16 cellular contexts compared by ENCODE assay signal in the genomic region with DNA sequence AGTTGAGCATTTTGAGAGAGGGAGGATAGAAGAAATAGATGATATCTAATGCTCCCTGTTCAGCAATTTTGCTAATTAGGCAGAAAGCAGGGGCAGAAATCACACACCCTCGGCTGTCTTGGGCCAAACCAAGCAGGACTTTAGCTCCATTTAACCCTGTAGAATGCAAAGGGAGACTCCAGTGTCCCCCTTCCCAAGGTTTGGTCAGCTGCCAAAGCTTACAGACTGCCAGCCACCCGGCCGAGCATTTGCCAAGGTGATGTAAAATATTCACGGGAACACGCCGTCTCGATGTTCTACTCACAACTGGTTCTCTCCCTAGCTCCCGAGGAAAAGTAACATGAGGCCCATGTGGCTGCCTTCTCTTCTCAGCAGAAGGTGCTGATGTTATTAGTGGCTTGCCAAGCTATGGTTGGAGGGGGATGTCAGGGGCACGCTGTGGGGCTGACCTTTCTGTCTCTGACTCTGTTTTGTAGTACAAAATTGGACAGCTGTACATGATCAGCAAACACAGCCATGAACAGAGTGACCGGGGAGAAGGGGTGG.
DNase-seq lines count a peak whose midpoint lies in the region; ATAC-seq and TF ChIP-seq lines count a peak whose summit lies in the region.
"Had no signal": no experiment of that assay in that cellular context is flagged by ENCODE, and none has a peak within 500 bp of the region (broad histone marks: within the 10 kb centered on the region; RNA-seq: fewer than 3 reads in every experiment).

No MANE protein-coding gene starts in this region.

- H3K4me1 Mint-ChIP-seq in nephron progenitor cell, result peaks cover 56% of the 10 kb centered on the region

- H2AK5ac ChIP-seq in IMR-90 (ENCODE audit: low read depth, low read length), result no peak overlapping the region

- H4K20me1 ChIP-seq in IMR-90 (ENCODE audit: insufficient read depth, low read length), result no peaks in the 10 kb centered on the region

- in situ Hi-C loops in IMR-90 (cut with MboI; ENCODE audit: low sequenced_read_pairs), result no loop called here

- H3K56ac ChIP-seq in IMR-90 (ENCODE audit: extremely low read depth, insufficient read depth, low read length), result no peak overlapping the region

- no peak overlapping the region for H4K8ac ChIP-seq in IMR-90 (ENCODE audit: low read depth in 2 of 2, low read length in 2 of 2)

- H3K27ac Mint-ChIP-seq in nephron progenitor cell, result peak overlapping the region; percentile 48
- H3K27ac Mint-ChIP-seq: B cell, GM23338 had no signal

- WGBS in IMR-90 (ENCODE audit: extremely low coverage in 2 of 2, insufficient read length in 1 of 2), 2 experiments, result 67% methylated on average over 1 of the region's 10 CpGs; no CpG with 5 or more reads in 1 of the 2 experiments
- 29 to 32% methylated on average over 4 to 10 of the region's 10 CpGs for WGBS in body of pancreas, 2 donors

- H3K4me3 ChIP-seq in IMR-90 (ENCODE audit: insufficient read depth, low read depth, low read length) (no peak overlapping the region), body of pancreas (no peak overlapping the region)
- H3K4me3 ChIP-seq: GM23338, tibial artery had no signal

- no peak overlapping the region for H2BK120ac ChIP-seq in IMR-90 (ENCODE audit: low read depth, low read length)

- peaks cover 2% of the 10 kb centered on the region; the same call in 1 of the 2 replicates for H3K4me1 ChIP-seq in IMR-90 (ENCODE audit: control insufficient read depth, insufficient read depth, low read length)
- peaks cover 58% of the 10 kb centered on the region for H3K4me1 ChIP-seq in body of pancreas

- peaks cover 26% of the 10 kb centered on the region for H3K27me3 Mint-ChIP-seq in nephron progenitor cell (ENCODE audit: low read depth, poor library complexity)
- H3K27me3 Mint-ChIP-seq: B cell had no signal

- H3K36me3 ChIP-seq in IMR-90 (ENCODE audit: control insufficient read depth, insufficient read depth, low read length) (no peaks in the 10 kb centered on the region), body of pancreas (replicated peaks in 1 of 2; ENCODE audit: insufficient read depth in 1 of 2, low read depth in 2 of 2) (no peaks in the 10 kb centered on the region)
- H3K36me3 ChIP-seq: tibial artery had no signal

- H3K9me3 ChIP-seq in IMR-90 (ENCODE audit: control insufficient read depth, insufficient read depth, low read length) (no peaks in the 10 kb centered on the region), body of pancreas (no peaks in the 10 kb centered on the region)
- H3K9me3 ChIP-seq: tibial artery had no signal

- H3K18ac ChIP-seq in IMR-90 (ENCODE audit: low read depth, low read length), result no peak overlapping the region

- no peaks in the 10 kb centered on the region for H3K27me3 ChIP-seq in IMR-90 (ENCODE audit: control insufficient read depth, insufficient read depth, low read length)
- H3K27me3 ChIP-seq in body of pancreas, result no peaks in the 10 kb centered on the region
- H3K27me3 ChIP-seq: tibial artery had no signal

- no peak overlapping the region for H2BK5ac ChIP-seq in IMR-90 (ENCODE audit: low read depth, low read length, poor library complexity, severe bottlenecking)

- H3K4me2 ChIP-seq in IMR-90 (ENCODE audit: low read depth, low read length), result no peak overlapping the region
- H3K4me2 ChIP-seq: GM23338 had no signal

- H2AK9ac ChIP-seq in IMR-90 (replicated peaks; ENCODE audit: low read depth, low read length, poor library complexity), result no peak overlapping the region

- no peak overlapping the region for H2BK15ac ChIP-seq in IMR-90 (ENCODE audit: low read depth, low read length)

- no peak overlapping the region for H3K9ac ChIP-seq in IMR-90 (ENCODE audit: low read depth, low read length)

- POLR2A ChIA-PET in IMR-90 (lab: Charles Lee; ENCODE audit: unreplicated experiment), result no interaction called here

- intact Hi-C loops in IMR-90 (cut with micrococcal nuclease) (no loop called here), body of pancreas (cut with DNase I) (no loop called here)

- H3K14ac ChIP-seq in IMR-90 (replicated peaks; ENCODE audit: low read depth, low read length), result no peak overlapping the region

- dilution Hi-C loops in IMR-90 (cut with HindIII; ENCODE audit: low sequenced_read_pairs, unreplicated experiment), result no loop called here

- peaks cover 27% of the 10 kb centered on the region for H3K36me3 Mint-ChIP-seq in nephron progenitor cell (ENCODE audit: low read depth)

- DNase-seq in DMS 273 (lab: John Stamatoyannopoulos, UW; ENCODE audit: unreplicated experiment), result peak; percentile 87
- DNase-seq in IMR-90, result no peak
- peak; percentile 57 to 73 (median 72) for DNase-seq in body of pancreas
- no peak for DNase-seq in nephron progenitor cell
- DNase-seq in NCI-H69 (lab: John Stamatoyannopoulos, UW), result no peak
- DNase-seq: activated T-cell treated with anti-CD3 and anti-CD28 coated beads, Interleukin-2, amount 50 U/mL, for 1 hour; foreskin melanocyte; NCI-H146; NCI-H748 treated with DMSO at 0.1 percent for 48 hours; stimulated activated CD4-positive, alpha-beta T cell treated with anti-CD3 and anti-CD28 coated beads, Interleukin-4, amount 100 ng/mL, for 1 hour; tibial artery had no signal

- TF ChIP-seq POLR2A in IMR-90 (IDR thresholded peaks at IDR 0.05; ENCODE audit: low read depth, low read length) (no peak), body of pancreas (IDR thresholded peaks at IDR 0.05) (no peak)

- H3K9me1 ChIP-seq in IMR-90 (ENCODE audit: insufficient read depth, low read length), result peaks cover 3% of the 10 kb centered on the region; the same call in 1 of the 2 replicates

- no peak overlapping the region for H3K27ac ChIP-seq in IMR-90 (ENCODE audit: insufficient read depth, low read length)
- H3K27ac ChIP-seq in body of pancreas, result peak overlapping the region; percentile 28 to 93 (median 56)
- H3K27ac ChIP-seq: tibial artery had no signal

- ATAC-seq in IMR-90 (ENCODE audit: low read depth), result no peak
- no peak for ATAC-seq in body of pancreas
- ATAC-seq in GM19463 (IDR thresholded peaks at IDR 0.05; ENCODE audit: unreplicated experiment), result no peak
- no peak for ATAC-seq in HG02642 (IDR thresholded peaks at IDR 0.05; ENCODE audit: poor library complexity, unreplicated experiment)
- ATAC-seq in HG03039 (IDR thresholded peaks at IDR 0.05; ENCODE audit: unreplicated experiment), result no peak
- ATAC-seq: GM23338 had no signal

- peak overlapping the region; percentile 72 for H2AFZ ChIP-seq in IMR-90 (replicated peaks; ENCODE audit: low read length, poor library complexity)
- H2AFZ ChIP-seq: GM23338 had no signal

- no peak overlapping the region for H2BK20ac ChIP-seq in IMR-90 (ENCODE audit: low read depth, low read length)

- H3K4me3 Mint-ChIP-seq in nephron progenitor cell, result peak overlapping the region; percentile 29
- H3K4me3 Mint-ChIP-seq: GM23338 had no signal

- BruUV-seq in IMR-90 (replicated peaks; lab: Mats Ljungman, UMichigan), result no TSS peak

- CTCF ChIA-PET in IMR-90 (lab: Yijun Ruan, JAX), result no interaction called here

- no peak overlapping the region for H4K91ac ChIP-seq in IMR-90 (ENCODE audit: insufficient read depth, low read depth, low read length)

- no peak overlapping the region for H3K23ac ChIP-seq in IMR-90 (ENCODE audit: low read depth, low read length)

- H3K79me1 ChIP-seq in IMR-90 (ENCODE audit: low read depth in 1 of 2, low read length in 2 of 2), result peaks cover 8 to 14% of the 10 kb centered on the region in 2 experiments; a peak in 3 of 4 replicates

- no peak for TF ChIP-seq RAD21 in IMR-90 (IDR thresholded peaks at IDR 0.05; ENCODE audit: low read length)

- no peak overlapping the region for H4K5ac ChIP-seq in IMR-90 (ENCODE audit: low read depth, low read length)

- H3K4ac ChIP-seq in IMR-90 (ENCODE audit: low read depth, low read length), result no peak overlapping the region; the same call in 1 of the 2 replicates

- H3K9me3 Mint-ChIP-seq in nephron progenitor cell, result peaks cover 13% of the 10 kb centered on the region
- H3K9me3 Mint-ChIP-seq: GM23338 had no signal

- no peak for TF ChIP-seq CTCF in IMR-90 (conservative IDR thresholded peaks at IDR 0.05; ENCODE audit: low read depth, low read length)
- no peak for TF ChIP-seq CTCF in body of pancreas (IDR thresholded peaks at IDR 0.05)
- TF ChIP-seq CTCF in nephron progenitor cell (IDR thresholded peaks at IDR 0.05), result no peak

TF ChIP-seq in IMR-90, 13 proteins besides CTCF, POLR2A, EP300 and RAD21:
- TF ChIP-seq RFX5 (IDR thresholded peaks at IDR 0.05; ENCODE audit: low read depth, low read length) (no peak), MAFK (IDR thresholded peaks at IDR 0.05; ENCODE audit: low read depth, low read length) (no peak), SMC3 (IDR thresholded peaks at IDR 0.05; ENCODE audit: low read depth, low read length) (no peak), RCOR1 (IDR thresholded peaks at IDR 0.05; ENCODE audit: insufficient replicate concordance, low read length) (no peak), MXI1 (IDR thresholded peaks at IDR 0.05; ENCODE audit: borderline replicate concordance, low read depth, low read length) (no peak), CEBPB (IDR thresholded peaks at IDR 0.05; ENCODE audit: low read depth, low read length) (no peak), BHLHE40 (IDR thresholded peaks at IDR 0.05; ENCODE audit: low read depth, low read length) (no peak), CHD1 (IDR thresholded peaks at IDR 0.05; ENCODE audit: low read depth, low read length) (no peak), NFE2L2 (IDR thresholded peaks at IDR 0.05; ENCODE audit: low read depth, low read length) (no peak), MAZ (IDR thresholded peaks at IDR 0.05; ENCODE audit: borderline replicate concordance, low read depth, low read length) (no peak)
- TF ChIP-seq, protein P1, sequence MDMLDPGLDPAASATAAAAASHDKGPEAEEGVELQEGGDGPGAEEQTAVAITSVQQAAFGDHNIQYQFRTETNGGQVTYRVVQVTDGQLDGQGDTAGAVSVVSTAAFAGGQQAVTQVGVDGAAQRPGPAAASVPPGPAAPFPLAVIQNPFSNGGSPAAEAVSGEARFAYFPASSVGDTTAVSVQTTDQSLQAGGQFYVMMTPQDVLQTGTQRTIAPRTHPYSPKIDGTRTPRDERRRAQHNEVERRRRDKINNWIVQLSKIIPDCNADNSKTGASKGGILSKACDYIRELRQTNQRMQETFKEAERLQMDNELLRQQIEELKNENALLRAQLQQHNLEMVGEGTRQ (IDR thresholded peaks at IDR 0.05; ENCODE audit: low read depth, low read length), result no peak
- TF ChIP-seq, protein P2, sequence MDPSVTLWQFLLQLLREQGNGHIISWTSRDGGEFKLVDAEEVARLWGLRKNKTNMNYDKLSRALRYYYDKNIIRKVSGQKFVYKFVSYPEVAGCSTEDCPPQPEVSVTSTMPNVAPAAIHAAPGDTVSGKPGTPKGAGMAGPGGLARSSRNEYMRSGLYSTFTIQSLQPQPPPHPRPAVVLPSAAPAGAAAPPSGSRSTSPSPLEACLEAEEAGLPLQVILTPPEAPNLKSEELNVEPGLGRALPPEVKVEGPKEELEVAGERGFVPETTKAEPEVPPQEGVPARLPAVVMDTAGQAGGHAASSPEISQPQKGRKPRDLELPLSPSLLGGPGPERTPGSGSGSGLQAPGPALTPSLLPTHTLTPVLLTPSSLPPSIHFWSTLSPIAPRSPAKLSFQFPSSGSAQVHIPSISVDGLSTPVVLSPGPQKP (IDR thresholded peaks at IDR 0.05; ENCODE audit: borderline replicate concordance, low read depth, low read length), result no peak

Comparison
In these comparisons a context has a peak if more than half of its experiments do, and no peak if none do; other contexts are left out.
1. DNase-seq: peak in DMS 273 (single experiment) and body of pancreas (4 of 4); none in IMR-90 (single experiment), nephron progenitor cell (single experiment) and NCI-H69 (single experiment).